Comparison of ENCODE assay signal across 9 cellular contexts in the genomic region with DNA sequence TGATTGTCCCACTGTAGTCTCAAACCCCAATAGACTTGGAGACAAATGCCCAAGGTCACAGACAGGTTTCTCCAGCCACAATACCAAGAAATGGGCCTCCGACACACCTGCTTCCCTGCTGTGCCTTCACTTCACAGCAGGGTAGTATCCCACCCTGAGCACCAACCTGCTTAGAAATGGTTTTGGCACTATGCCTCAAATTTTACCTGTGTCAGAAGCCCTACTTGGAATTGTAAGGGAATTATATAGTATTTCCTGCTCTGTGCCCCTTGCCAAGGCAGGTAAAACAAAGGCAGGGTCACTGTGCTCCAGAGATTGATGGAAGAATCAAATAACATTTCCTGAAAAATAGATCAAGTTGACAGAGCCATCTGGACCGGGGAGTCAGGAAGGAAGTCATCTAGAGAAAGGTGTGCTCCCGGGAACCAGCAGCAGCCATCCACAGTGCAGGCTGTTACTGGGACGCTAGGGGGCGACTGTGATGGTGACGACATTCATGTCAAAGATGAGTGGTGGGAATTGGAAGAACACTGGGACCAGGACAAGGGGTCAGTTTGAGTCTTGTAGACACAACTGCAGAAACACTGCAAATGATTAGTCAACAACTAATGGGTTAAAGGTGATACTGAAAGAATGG.
A peak's percentile ranks its signal among the peaks of the same experiment; 100 is the strongest.
DNase-seq lines count a peak whose midpoint lies in the region; TF ChIP-seq lines count a peak whose summit lies in the region.
"Had no signal": no experiment of that assay in that cellular context is flagged by ENCODE, and none has a peak within 500 bp of the region (broad histone marks: within the 10 kb centered on the region; RNA-seq: fewer than 3 reads in every experiment).

No MANE protein-coding gene starts in this region.

- TF ChIP-seq CTCF in AG09309 (IDR thresholded peaks at IDR 0.05; ENCODE audit: control insufficient read depth, insufficient read depth, low read depth, low read length, missing control alignments) (peak; percentile 18), GM10266 (IDR thresholded peaks at IDR 0.05; ENCODE audit: control insufficient read depth, insufficient read depth, low read depth, missing control alignments) (peak; percentile 54), NB4 (IDR thresholded peaks at IDR 0.05; ENCODE audit: low read depth, low read length) (peak; percentile 49), vagina (IDR thresholded peaks at IDR 0.05) (no peak), esophagus muscularis mucosa (IDR thresholded peaks at IDR 0.05) (peak in 1 of 3 experiments; percentile 5)

- H3K36me3 ChIP-seq in vagina (no peaks in the 10 kb centered on the region), esophagus muscularis mucosa (no peaks in the 10 kb centered on the region)

- TF ChIP-seq EP300 in esophagus muscularis mucosa (IDR thresholded peaks at IDR 0.05): no peak

- H3K27ac ChIP-seq in vagina: no peak overlapping the region
- no peak overlapping the region for H3K27ac ChIP-seq in esophagus muscularis mucosa (replicated peaks in 1 of 4)
- H3K27ac ChIP-seq: skin epidermis had no signal

- intact Hi-C loops in vagina (cut with DNase I): no loop called here
- intact Hi-C loops in esophagus muscularis mucosa (cut with DNase I): no loop called here

- no peaks in the 10 kb centered on the region for H3K9me3 ChIP-seq in vagina
- H3K9me3 ChIP-seq in esophagus muscularis mucosa: no peaks in the 10 kb centered on the region

- H3K4me3 ChIP-seq in AG09309 (ENCODE audit: control insufficient read depth, low read depth, low read length) (no peak overlapping the region), NB4 (ENCODE audit: low read depth, low read length) (no peak overlapping the region), vagina (no peak overlapping the region), esophagus muscularis mucosa (no peak overlapping the region)
- H3K4me3 ChIP-seq: skin epidermis had no signal

- no peaks in the 10 kb centered on the region for H3K27me3 ChIP-seq in vagina
- H3K27me3 ChIP-seq in esophagus muscularis mucosa: no peaks in the 10 kb centered on the region

- TF ChIP-seq POLR2A in NB4 (IDR thresholded peaks at IDR 0.05; ENCODE audit: extremely low read depth, insufficient read length) (no peak), erythroblast (IDR thresholded peaks at IDR 0.05; ENCODE audit: low read length) (no peak), vagina (IDR thresholded peaks at IDR 0.05) (no peak), esophagus muscularis mucosa (IDR thresholded peaks at IDR 0.05; ENCODE audit: low read depth) (no peak)

- 52% methylated on average over 6 of the region's 6 CpGs for WGBS in esophagus muscularis mucosa

- H3K4me1 ChIP-seq in vagina (no peaks in the 10 kb centered on the region), esophagus muscularis mucosa (no peaks in the 10 kb centered on the region)

- DNase-seq in AG09309 (ENCODE audit: low read depth) (no peak), GM10266 (ENCODE audit: extremely low spot score) (no peak), NB4 (ENCODE audit: low read depth) (peak; percentile 5), erythroblast (lab: John Stamatoyannopoulos, UW) (peak; percentile 10 to 53), mesenteric fat pad (ENCODE audit: low spot score) (no peak), kidney tubule cell (ENCODE audit: low spot score) (no peak), vagina (ENCODE audit: extremely low spot score in 2 of 2) (no peak), esophagus muscularis mucosa (ENCODE audit: extremely low spot score) (no peak)

Comparison
In these comparisons a context has a peak if more than half of its experiments do, and no peak if none do; other contexts are left out.
1. DNase-seq: peak in NB4 (single experiment) and erythroblast (2 of 2); none in AG09309 (single experiment), GM10266 (single experiment), mesenteric fat pad (single experiment), kidney tubule cell (single experiment), vagina (0 of 2) and esophagus muscularis mucosa (single experiment).
2. CTCF ChIP-seq: peak in AG09309 (single experiment), GM10266 (single experiment) and NB4 (single experiment); none in vagina (0 of 3).